ENCODE assay signal across 31 cellular contexts in genomic region chr10:101389986-101390531, GRCh38.
"Had no signal": no experiment of that assay in that cellular context is flagged by ENCODE, and none has a peak within 500 bp of the region (broad histone marks: within the 10 kb centered on the region; RNA-seq: fewer than 3 reads in every experiment).

No MANE protein-coding gene starts in this region.

- ATAC-seq: left colon; left lung; lower lobe of right lung; natural killer cell; stimulated activated memory B cell treated with anti-CD40 and anti-IgM and Interleukin-4, amounts not matched to agents 10 μg/mL and 1 μg/mL and 100 μg/mL, for 72 hours; stimulated activated naive CD8-positive, alpha-beta T cell treated with anti-CD3 and anti-CD28 coated beads, Interleukin-15, amount 100 ng/mL, for 72 hours had no signal

- H3K27me3 ChIP-seq: left lung, neural progenitor cell, neutrophil, right atrium auricular region, right lobe of liver, tibial nerve, uterus had no signal

- H3K36me3 ChIP-seq: left lung, lower lobe of right lung, neural progenitor cell, neutrophil, right atrium auricular region, right lobe of liver, tibial nerve, uterus had no signal

- H3K4me3 ChIP-seq: left lung, lower lobe of right lung, neural progenitor cell, right atrium auricular region, right lobe of liver, smooth muscle cell, tibial nerve, uterus had no signal

- H3K27ac ChIP-seq: left lung, lower lobe of right lung, neural progenitor cell, neutrophil, parathyroid adenoma, right atrium auricular region, right lobe of liver, tibial nerve, uterus had no signal

- DNase-seq: hypothalamus; immature natural killer cell; kidney; left colon; left lung; lower lobe of right lung; mammary epithelial cell; mesendoderm; naive B cell; natural killer cell; nephron progenitor cell; occipital lobe; right lobe of liver; stimulated activated CD4-positive, alpha-beta T cell treated with anti-CD3 and anti-CD28 coated beads, Interleukin-1b, Interleukin-23, amount 100 ng/mL, for 48 hours; stimulated activated CD4-positive, alpha-beta T cell treated with anti-CD3 and anti-CD28 coated beads, Interleukin-2, amount 100 ng/mL, for 48 hours; stimulated activated CD4-positive, alpha-beta T cell treated with anti-CD3 and anti-CD28 coated beads, Interleukin-4, amount 100 ng/mL, for 4 hours; stimulated activated CD8-positive, alpha-beta memory T cell treated with anti-CD3 and anti-CD28 coated beads, Interleukin-4, amount 100 ng/mL, for 48 hours; stimulated activated naive CD4-positive, alpha-beta T cell treated with Interleukin-2 at 50 U/mL for 16 hours; stimulated activated naive CD8-positive, alpha-beta T cell treated with anti-CD3 and anti-CD28 coated beads, Interleukin-15, amount 100 ng/mL, for 72 hours; substantia nigra; uterus had no signal

- H3K27me3 Mint-ChIP-seq: naive B cell; progenitor cell of endocrine pancreas; stimulated activated memory B cell treated with anti-CD40 and anti-IgM and Interleukin-4, amounts not matched to agents 10 μg/mL and 1 μg/mL and 100 μg/mL, for 72 hours; stimulated activated naive CD8-positive, alpha-beta T cell treated with anti-CD3 and anti-CD28 coated beads, Interleukin-15, amount 100 ng/mL, for 72 hours; type B pancreatic cell had no signal

- H3K36me3 Mint-ChIP-seq: mesothelial cell of epicardium, natural killer cell, type B pancreatic cell had no signal

- H3K4me3 Mint-ChIP-seq: immature natural killer cell; mesothelial cell of epicardium; naive B cell; natural killer cell; nephron progenitor cell; neural progenitor cell; stimulated activated memory B cell treated with anti-CD40 and anti-IgM and Interleukin-4, amounts not matched to agents 10 μg/mL and 1 μg/mL and 100 μg/mL, for 72 hours; stimulated activated naive CD8-positive, alpha-beta T cell treated with anti-CD3 and anti-CD28 coated beads, Interleukin-15, amount 100 ng/mL, for 72 hours; type B pancreatic cell had no signal

- H3K27ac Mint-ChIP-seq: immature natural killer cell; natural killer cell; neural progenitor cell; progenitor cell of endocrine pancreas; stimulated activated memory B cell treated with anti-CD40 and anti-IgM and Interleukin-4, amounts not matched to agents 10 μg/mL and 1 μg/mL and 100 μg/mL, for 72 hours; stimulated activated naive CD8-positive, alpha-beta T cell treated with anti-CD3 and anti-CD28 coated beads, Interleukin-15, amount 100 ng/mL, for 72 hours; type B pancreatic cell had no signal

- H3K9me3 ChIP-seq: left lung, lower lobe of right lung, neutrophil, right atrium auricular region, right lobe of liver, tibial nerve, uterus had no signal
